19 cellular contexts compared by ENCODE assay signal in genomic region chr13:27440408-27440807, GRCh38. TPM values are rescaled to one million over a fixed set of nuclear protein-coding genes. Genes with fewer than 3 reads are reported as not detected.
A peak's percentile ranks its signal among the peaks of the same experiment; 100 is the strongest.
DNase-seq lines count a peak whose midpoint lies in the region; ATAC-seq and FAIRE-seq lines count a peak whose summit lies in the region.
"Had no signal": no experiment of that assay in that cellular context is flagged by ENCODE, and none has a peak within 500 bp of the region (broad histone marks: within the 10 kb centered on the region; RNA-seq: fewer than 3 reads in every experiment).

No MANE protein-coding gene starts in this region.

- peak; percentile 40 for ATAC-seq in HG03432 (IDR thresholded peaks at IDR 0.05; ENCODE audit: unreplicated experiment)
- peak; percentile 54 for ATAC-seq in effector memory CD8-positive, alpha-beta T cell (replicated peaks)
- ATAC-seq in HG02840 (IDR thresholded peaks at IDR 0.05; ENCODE audit: low FRiP score, unreplicated experiment) = no peak
- no peak for ATAC-seq in GM18867 (IDR thresholded peaks at IDR 0.05; ENCODE audit: unreplicated experiment)
- ATAC-seq: activated CD8-positive, alpha-beta T cell treated with anti-CD3 and anti-CD28 coated beads for 36 hours; left lung; mucosa of descending colon; Right ventricle myocardium inferior had no signal

- peaks cover 27% of the 10 kb centered on the region for H3K36me3 ChIP-seq in CD8-positive, alpha-beta memory T cell (ENCODE audit: insufficient read depth, low read length)

- H3K4me3 Mint-ChIP-seq in CD8-positive, alpha-beta memory T cell = peak overlapping the region; percentile 0 to 54 (median 33)
- peak overlapping the region; percentile 16 to 33 for H3K4me3 Mint-ChIP-seq in effector memory CD8-positive, alpha-beta T cell
- H3K4me3 Mint-ChIP-seq: activated CD8-positive, alpha-beta T cell treated with anti-CD3 and anti-CD28 coated beads for 36 hours had no signal

- H3K4me1 ChIP-seq in CD8-positive, alpha-beta memory T cell (ENCODE audit: insufficient read depth, low read length) = peaks cover 36% of the 10 kb centered on the region
- H3K4me1 ChIP-seq: BE2C had no signal

- no peaks in the 10 kb centered on the region for H3K27me3 ChIP-seq in CD8-positive, alpha-beta memory T cell (ENCODE audit: insufficient read depth, low read length, poor library complexity, severe bottlenecking)
- H3K27me3 ChIP-seq: BE2C, esophagus squamous epithelium, left lung had no signal

- H3K4me1 Mint-ChIP-seq in CD8-positive, alpha-beta memory T cell = peaks cover 51 to 59% (median 57%) of the 10 kb centered on the region in 3 donors
- H3K4me1 Mint-ChIP-seq in effector memory CD8-positive, alpha-beta T cell (ENCODE audit: low read depth in 2 of 2) = peaks cover 35 to 45% of the 10 kb centered on the region in 2 donors

- H3K27ac ChIP-seq in CD8-positive, alpha-beta memory T cell (ENCODE audit: low read depth, low read length) = no peak overlapping the region
- H3K27ac ChIP-seq: esophagus squamous epithelium, left lung had no signal

- peaks cover 3 to 60% (median 24%) of the 10 kb centered on the region in 3 donors for H3K36me3 Mint-ChIP-seq in CD8-positive, alpha-beta memory T cell
- peaks cover 52% of the 10 kb centered on the region for H3K36me3 Mint-ChIP-seq in effector memory CD8-positive, alpha-beta T cell (ENCODE audit: insufficient read depth)

- peak overlapping the region; percentile 59 to 95 (median 82) for H3K27ac Mint-ChIP-seq in CD8-positive, alpha-beta memory T cell
- peak overlapping the region; percentile 75 to 77 for H3K27ac Mint-ChIP-seq in effector memory CD8-positive, alpha-beta T cell
- H3K27ac Mint-ChIP-seq: activated CD8-positive, alpha-beta T cell treated with anti-CD3 and anti-CD28 coated beads for 36 hours; activated T-helper 2 cell treated with anti-CD3 and anti-CD28 coated beads, Interferon-gamma antibody, Interleukin-2, Interleukin-4, amounts not matched to agents 10 μg/mL and 5 μg/mL and 100 μg/mL, durations not matched to agents 14 hours and 24 hours and 36 hours had no signal

- CTCF ChIA-PET in CD8-positive, alpha-beta memory T cell (lab: Charles Lee) = interaction anchor here (1.3 to 1.4 kb wide), 2 partner anchors 14 to 16 kb away, joined by 3 to 4 read pairs; partner anchors contain the start of gene GTF3A

- H3K9me3 Mint-ChIP-seq in CD8-positive, alpha-beta memory T cell = no peaks in the 10 kb centered on the region
- H3K9me3 Mint-ChIP-seq in effector memory CD8-positive, alpha-beta T cell = no peaks in the 10 kb centered on the region
- H3K9me3 Mint-ChIP-seq: activated CD8-positive, alpha-beta T cell treated with anti-CD3 and anti-CD28 coated beads for 36 hours; activated T-helper 2 cell treated with anti-CD3 and anti-CD28 coated beads, Interferon-gamma antibody, Interleukin-2, Interleukin-4, amounts not matched to agents 10 μg/mL and 5 μg/mL and 100 μg/mL, durations not matched to agents 14 hours and 24 hours and 36 hours had no signal

- H3K4me3 ChIP-seq in CD8-positive, alpha-beta memory T cell (ENCODE audit: low read length) = no peak overlapping the region
- H3K4me3 ChIP-seq: esophagus squamous epithelium, left lung, mucosa of descending colon had no signal

- peak; percentile 81 for FAIRE-seq in GM19239 (lab: Jason Lieb, UNC)
- FAIRE-seq: HTR-8/SVneo had no signal

- POLR2A ChIA-PET in CD8-positive, alpha-beta memory T cell (lab: Charles Lee) = no interaction called here

- H3K9me3 ChIP-seq in CD8-positive, alpha-beta memory T cell (ENCODE audit: low read length) = no peaks in the 10 kb centered on the region
- H3K9me3 ChIP-seq: BE2C, esophagus squamous epithelium, left lung, mucosa of descending colon had no signal

- no peak for DNase-seq in CD8-positive, alpha-beta memory T cell
- DNase-seq in GM19239 (ENCODE audit: insufficient read length, low spot score) (peak; percentile 17), NCI-H2081 (lab: John Stamatoyannopoulos, UW) (no peak)
- no peak for DNase-seq in effector memory CD8-positive, alpha-beta T cell
- DNase-seq: activated CD8-positive, alpha-beta T cell treated with anti-CD3 and anti-CD28 coated beads for 36 hours; aorta; BE2C; effector CD8-positive, alpha-beta T cell; esophagus squamous epithelium; HCEC 1CT; left lung; mucosa of descending colon; NCI-H345 had no signal

- peaks cover 0 to 3% of the 10 kb centered on the region in 2 donors for H3K27me3 Mint-ChIP-seq in CD8-positive, alpha-beta memory T cell
- H3K27me3 Mint-ChIP-seq in effector memory CD8-positive, alpha-beta T cell = no peaks in the 10 kb centered on the region
- H3K27me3 Mint-ChIP-seq: activated CD8-positive, alpha-beta T cell treated with anti-CD3 and anti-CD28 coated beads for 36 hours had no signal

RNA-seq across cellular contexts. Expression of gene MTIF3, which starts 10.0 kb away (rescaled TPM):
- total RNA-seq in CD8-positive, alpha-beta memory T cell = 10 to 100 TPM; 35.7 to 37.5 TPM
- 88.2 TPM for polyA plus RNA-seq in CD8-positive, alpha-beta memory T cell

RNA-seq across cellular contexts. Expression of gene GTF3A, which starts 16.0 kb away (rescaled TPM):
- 100 to 1,000 TPM; 296 to 323 TPM for total RNA-seq in CD8-positive, alpha-beta memory T cell
- polyA plus RNA-seq in CD8-positive, alpha-beta memory T cell = 606 TPM

Comparison
In these comparisons a context has a peak if more than half of its experiments do, and no peak if none do; other contexts are left out.
1. ATAC-seq: peak in HG03432 (single experiment) and effector memory CD8-positive, alpha-beta T cell (single experiment); none in HG02840 (single experiment) and GM18867 (single experiment).